In the genomic region with DNA sequence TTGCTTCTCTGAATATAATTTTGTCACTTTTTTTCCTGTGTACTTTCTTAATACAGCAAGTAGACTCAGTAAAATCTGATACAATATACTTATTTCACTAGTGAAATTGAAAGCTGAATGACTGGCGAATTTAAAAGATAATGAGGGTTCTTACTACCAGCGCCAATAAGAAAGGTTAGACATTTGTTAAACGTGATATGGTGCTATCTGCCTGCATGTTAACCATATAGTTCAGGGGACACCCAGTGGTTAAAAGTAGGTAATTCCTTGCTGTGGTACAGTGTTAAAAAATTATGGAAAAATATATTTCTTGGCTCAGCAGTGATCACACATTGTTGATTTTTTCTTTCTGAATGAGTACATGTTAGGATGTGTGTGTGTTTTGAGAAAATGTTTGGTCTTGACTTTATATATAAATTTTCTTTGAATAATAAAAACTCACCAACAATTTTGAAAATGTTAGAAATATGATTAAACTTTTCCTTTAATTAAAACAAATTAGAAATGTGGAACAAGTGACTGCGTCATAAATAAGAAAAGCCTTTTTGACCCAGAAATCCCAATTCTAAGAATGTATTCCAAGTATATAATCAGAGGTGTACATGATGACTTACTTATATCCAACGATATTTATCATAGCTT, we compare ENCODE assay signal across 1 cellular context.
TF ChIP-seq lines count a peak whose summit lies in the region.

No MANE protein-coding gene starts in this region.

TF ChIP-seq in H1, 55 proteins besides CTCF, POLR2A, EP300 and RAD21:
- TF ChIP-seq KDM4A (IDR thresholded peaks at IDR 0.05; ENCODE audit: low read depth, low read length, severe bottlenecking) (no peak), TCF12 (IDR thresholded peaks at IDR 0.05; ENCODE audit: low read depth, low read length) (no peak), ZNF274 (IDR thresholded peaks at IDR 0.05; ENCODE audit: borderline replicate concordance, extremely low read depth, low read length) (no peak), BACH1 (IDR thresholded peaks at IDR 0.05; ENCODE audit: low read length) (no peak), TAF7 (optimal IDR thresholded peaks at IDR 0.05; ENCODE audit: borderline replicate concordance, low read depth, low read length) (no peak), JUND (IDR thresholded peaks at IDR 0.05; ENCODE audit: low read length) (no peak), EGR1 (IDR thresholded peaks at IDR 0.05; ENCODE audit: borderline replicate concordance, low read depth, low read length) (no peak), SIRT6 (IDR thresholded peaks at IDR 0.05; ENCODE audit: low read length) (no peak), CHD2 (IDR thresholded peaks at IDR 0.05; ENCODE audit: low read length) (no peak), CEBPB (IDR thresholded peaks at IDR 0.05; ENCODE audit: low read depth, low read length) (no peak)
- TF ChIP-seq, protein P1, sequence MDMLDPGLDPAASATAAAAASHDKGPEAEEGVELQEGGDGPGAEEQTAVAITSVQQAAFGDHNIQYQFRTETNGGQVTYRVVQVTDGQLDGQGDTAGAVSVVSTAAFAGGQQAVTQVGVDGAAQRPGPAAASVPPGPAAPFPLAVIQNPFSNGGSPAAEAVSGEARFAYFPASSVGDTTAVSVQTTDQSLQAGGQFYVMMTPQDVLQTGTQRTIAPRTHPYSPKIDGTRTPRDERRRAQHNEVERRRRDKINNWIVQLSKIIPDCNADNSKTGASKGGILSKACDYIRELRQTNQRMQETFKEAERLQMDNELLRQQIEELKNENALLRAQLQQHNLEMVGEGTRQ (IDR thresholded peaks at IDR 0.05; ENCODE audit: low read length): no peak
- TF ChIP-seq, protein P2, sequence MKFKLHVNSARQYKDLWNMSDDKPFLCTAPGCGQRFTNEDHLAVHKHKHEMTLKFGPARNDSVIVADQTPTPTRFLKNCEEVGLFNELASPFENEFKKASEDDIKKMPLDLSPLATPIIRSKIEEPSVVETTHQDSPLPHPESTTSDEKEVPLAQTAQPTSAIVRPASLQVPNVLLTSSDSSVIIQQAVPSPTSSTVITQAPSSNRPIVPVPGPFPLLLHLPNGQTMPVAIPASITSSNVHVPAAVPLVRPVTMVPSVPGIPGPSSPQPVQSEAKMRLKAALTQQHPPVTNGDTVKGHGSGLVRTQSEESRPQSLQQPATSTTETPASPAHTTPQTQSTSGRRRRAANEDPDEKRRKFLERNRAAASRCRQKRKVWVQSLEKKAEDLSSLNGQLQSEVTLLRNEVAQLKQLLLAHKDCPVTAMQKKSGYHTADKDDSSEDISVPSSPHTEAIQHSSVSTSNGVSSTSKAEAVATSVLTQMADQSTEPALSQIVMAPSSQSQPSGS (IDR thresholded peaks at IDR 0.05; ENCODE audit: low read length): no peak
- TF ChIP-seq, protein P3, sequence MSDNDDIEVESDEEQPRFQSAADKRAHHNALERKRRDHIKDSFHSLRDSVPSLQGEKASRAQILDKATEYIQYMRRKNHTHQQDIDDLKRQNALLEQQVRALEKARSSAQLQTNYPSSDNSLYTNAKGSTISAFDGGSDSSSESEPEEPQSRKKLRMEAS (IDR thresholded peaks at IDR 0.05): no peak
TF ChIP-seq in H1: peak in this region for 0.
